ENCODE assay signal across 15 cellular contexts in genomic region chr18:29309352-29309751, GRCh38.
DNase-seq lines count a peak whose midpoint lies in the region; ATAC-seq and TF ChIP-seq lines count a peak whose summit lies in the region.
"Had no signal": no experiment of that assay in that cellular context is flagged by ENCODE, and none has a peak within 500 bp of the region (broad histone marks: within the 10 kb centered on the region; RNA-seq: fewer than 3 reads in every experiment).

No MANE protein-coding gene starts in this region.

- H3K9me3 Mint-ChIP-seq in activated T-cell treated with anti-CD3 and anti-CD28 coated beads, Interleukin-2, amount 50 U/mL, for 4 hours = peaks cover 21% of the 10 kb centered on the region

- DNase-seq in BE2C (peak; percentile 6), NCI-H82 treated with DMSO at 0.1 percent for 48 hours (lab: John Stamatoyannopoulos, UW; ENCODE audit: unreplicated experiment) (peak; percentile 50), left kidney (ENCODE audit: low read depth, low spot score) (peak; percentile 92), spleen (no peak), left cardiac atrium (no peak)
- DNase-seq in stimulated activated CD4-positive, alpha-beta T cell treated with anti-CD3 and anti-CD28 coated beads, Interleukin-4, amount 100 ng/mL, for 1 hour = no peak
- DNase-seq in activated T-cell treated with anti-CD3 and anti-CD28 coated beads, Interleukin-2, amount 50 U/mL, for 4 hours = no peak
- DNase-seq: HCEC 1CT, NCI-H2081, NCI-H446, NCI-H774 had no signal

- H3K4me1 Mint-ChIP-seq in activated T-cell treated with anti-CD3 and anti-CD28 coated beads, Interleukin-2, amount 50 U/mL, for 4 hours (ENCODE audit: low read depth) = no peaks in the 10 kb centered on the region
- H3K4me1 Mint-ChIP-seq: CD14-positive monocyte had no signal

- no peaks in the 10 kb centered on the region for H3K27me3 ChIP-seq in BE2C
- no peaks in the 10 kb centered on the region for H3K27me3 ChIP-seq in spleen (replicated peaks in 1 of 7)
- H3K27me3 ChIP-seq: SJSA1 had no signal

- intact Hi-C loops in spleen (cut with DNase I; ENCODE audit: low total_unique reads) (no loop called here), left cardiac atrium (cut with DNase I) (no loop called here)

- POLR2A ChIA-PET in HEK293 (lab: Yijun Ruan, JAX) = interaction anchor here (1.3 kb wide), 1 partner anchor 19 kb away, joined by 4 read pairs; no protein-coding TSS in a partner anchor

- H3K36me3 ChIP-seq in BE2C (no peaks in the 10 kb centered on the region), HEK293 (ENCODE audit: control insufficient read depth in 2 of 2, insufficient read depth in 1 of 2, low read length in 2 of 2) (no peaks in the 10 kb centered on the region), spleen (no peaks in the 10 kb centered on the region)
- H3K36me3 ChIP-seq: SJSA1 had no signal

- no peaks in the 10 kb centered on the region for H3K27me3 Mint-ChIP-seq in activated T-cell treated with anti-CD3 and anti-CD28 coated beads, Interleukin-2, amount 50 U/mL, for 4 hours (ENCODE audit: low read depth)

- no peak for TF ChIP-seq CTCF in BE2C (IDR thresholded peaks at IDR 0.05; ENCODE audit: low read depth, low read length)
- TF ChIP-seq CTCF in HEK293 (tag by site-specific recombination; IDR thresholded peaks at IDR 0.05) = no peak
- TF ChIP-seq CTCF in spleen (IDR thresholded peaks at IDR 0.05 in 8 of 11, conservative IDR thresholded peaks at IDR 0.05 in 3 of 11) = no peak

- WGBS in spleen, 5 donors = 79 to 86% (median 81%) methylated on average over 1 of the region's 1 CpG

- ATAC-seq in left cardiac atrium = no peak
- ATAC-seq in activated T-cell treated with anti-CD3 and anti-CD28 coated beads, Interleukin-2, amount 50 U/mL, for 4 hours = no peak

- H3K36me3 Mint-ChIP-seq in activated T-cell treated with anti-CD3 and anti-CD28 coated beads, Interleukin-2, amount 50 U/mL, for 4 hours (ENCODE audit: insufficient read depth) = no peaks in the 10 kb centered on the region
- H3K36me3 Mint-ChIP-seq: CD14-positive monocyte had no signal

- H3K9me3 ChIP-seq in BE2C (no peaks in the 10 kb centered on the region), HEK293 (ENCODE audit: control insufficient read depth, insufficient read depth, low read depth, low read length) (no peaks in the 10 kb centered on the region), spleen (peaks cover 0 to 3% (median 0%) of the 10 kb centered on the region in 8 donors)
- H3K9me3 ChIP-seq: Caco-2, SJSA1 had no signal

- H3K4me1 ChIP-seq in BE2C (no peaks in the 10 kb centered on the region), HEK293 (ENCODE audit: control insufficient read depth, insufficient read depth, low read length) (peaks cover 8% of the 10 kb centered on the region; the same call in 1 of the 2 replicates), spleen (no peaks in the 10 kb centered on the region)
- H3K4me1 ChIP-seq: Caco-2, SJSA1 had no signal

- CTCF ChIA-PET in HEK293 (lab: Yijun Ruan, JAX) = interaction anchor here (0.6 kb wide), 1 partner anchor 248 kb away, joined by 3 read pairs; no protein-coding TSS in a partner anchor

- no peak overlapping the region for H3K4me3 Mint-ChIP-seq in activated T-cell treated with anti-CD3 and anti-CD28 coated beads, Interleukin-2, amount 50 U/mL, for 4 hours
- H3K4me3 Mint-ChIP-seq: CD14-positive monocyte had no signal

- H3K27ac ChIP-seq in HEK293 (ENCODE audit: extremely low read depth, low read depth, low read length) (no peak overlapping the region), spleen (no peak overlapping the region)
- H3K27ac ChIP-seq: SJSA1 had no signal

- no peak for TF ChIP-seq POLR2A in spleen (IDR thresholded peaks at IDR 0.05)

- H3K4me3 ChIP-seq in BE2C (ENCODE audit: low read depth, low read length) (no peak overlapping the region), HEK293 (ENCODE audit: low read depth, low read length) (no peak overlapping the region), spleen (no peak overlapping the region)
- H3K4me3 ChIP-seq: SJSA1 had no signal

TF ChIP-seq in HEK293, 187 proteins besides CTCF, POLR2A, EP300 and RAD21:
- TF ChIP-seq ZBTB1 (tag by site-specific recombination; IDR thresholded peaks at IDR 0.05) (no peak), HOXD13 (CRISPR knock-in tag; IDR thresholded peaks at IDR 0.05; ENCODE audit: borderline replicate concordance) (peak; percentile 90), TRIM28 (IDR thresholded peaks at IDR 0.05; ENCODE audit: borderline replicate concordance, low read length) (peak; percentile 78; the same call in 1 of the 2 replicates), TCF7L2 (IDR thresholded peaks at IDR 0.05; ENCODE audit: borderline replicate concordance, low read depth, low read length) (peak; percentile 97)

Comparison
In these comparisons a context has a peak if more than half of its experiments do, and no peak if none do; other contexts are left out.
1. DNase-seq: peak in BE2C (single experiment), NCI-H82 treated with DMSO at 0.1 percent for 48 hours (single experiment) and left kidney (single experiment); none in stimulated activated CD4-positive, alpha-beta T cell treated with anti-CD3 and anti-CD28 coated beads, Interleukin-4, amount 100 ng/mL, for 1 hour (single experiment), spleen (single experiment), left cardiac atrium (single experiment) and activated T-cell treated with anti-CD3 and anti-CD28 coated beads, Interleukin-2, amount 50 U/mL, for 4 hours (single experiment).